ENCODE assay signal across 9 cellular contexts in the genomic region with DNA sequence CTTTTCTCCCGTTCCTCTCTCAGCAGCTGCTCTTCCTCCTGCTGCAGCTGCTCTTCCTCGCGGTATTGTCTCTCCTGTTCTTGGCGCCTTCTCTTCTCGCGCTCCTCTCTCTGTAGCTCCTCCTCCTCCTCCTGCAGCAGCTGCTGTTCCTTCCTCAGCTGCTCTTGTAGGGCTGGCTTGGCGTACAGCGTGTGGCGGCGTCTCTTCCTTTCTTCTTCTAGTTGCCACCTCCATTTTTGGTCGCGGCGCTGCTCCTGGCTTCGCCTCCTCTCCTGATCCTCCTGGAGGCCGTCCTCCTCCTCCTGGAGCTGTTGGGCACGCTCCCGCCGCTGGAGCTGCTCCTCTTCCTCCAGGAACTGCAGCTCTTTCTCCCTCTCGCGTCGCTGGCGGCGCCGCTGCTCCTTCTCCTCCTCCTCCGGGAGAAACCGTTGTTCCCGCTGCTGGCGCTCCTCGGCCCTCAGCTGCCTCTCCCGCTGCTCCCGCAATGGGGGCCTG. TPM values are rescaled to one million over a fixed set of nuclear protein-coding genes. Genes with fewer than 3 reads are reported as not detected.
DNase-seq lines count a peak whose midpoint lies in the region; ATAC-seq lines count a peak whose summit lies in the region.
"Had no signal": no experiment of that assay in that cellular context is flagged by ENCODE, and none has a peak within 500 bp of the region (broad histone marks: within the 10 kb centered on the region; RNA-seq: fewer than 3 reads in every experiment).

No MANE protein-coding gene starts in this region.

- peaks cover under 1% of the 10 kb centered on the region for H3K27me3 Mint-ChIP-seq in activated naive CD8-positive, alpha-beta T cell treated with anti-CD3 and anti-CD28 coated beads for 36 hours

- DNase-seq in NCI-H2171 treated with DMSO at 0.1 percent for 48 hours (lab: John Stamatoyannopoulos, UW) (peak; percentile 76), iris pigment epithelial cell (ENCODE audit: low read depth) (peak; percentile 45), Karpas-422 (no peak), cerebellum (ENCODE audit: low spot score) (no peak)
- DNase-seq in activated naive CD8-positive, alpha-beta T cell treated with anti-CD3 and anti-CD28 coated beads for 36 hours, result peak; percentile 32
- peak in 1 of 2 donors; percentile 55 for DNase-seq in stimulated activated effector memory CD8-positive, alpha-beta T cell treated with anti-CD3 and anti-CD28 coated beads, Interleukin-12 subunit alpha, Interleukin-12 subunit beta, amount 100 ng/mL, for 72 hours (ENCODE audit: low spot score in 2 of 2)
- DNase-seq in NK-92 treated with Interleukin-12 subunit alpha and Interleukin-12 subunit beta, amount 100 ng/mL, for 24 hours (lab: John Stamatoyannopoulos, UW), result no peak

- no peak overlapping the region for H3K27ac Mint-ChIP-seq in activated naive CD8-positive, alpha-beta T cell treated with anti-CD3 and anti-CD28 coated beads for 36 hours
- H3K27ac Mint-ChIP-seq in stimulated activated effector memory CD8-positive, alpha-beta T cell treated with anti-CD3 and anti-CD28 coated beads, Interleukin-12 subunit alpha, Interleukin-12 subunit beta, amount 100 ng/mL, for 72 hours, result no peak overlapping the region
- H3K27ac Mint-ChIP-seq: T-helper 1 cell treated with Interleukin-12 subunit alpha and Interleukin-12 subunit beta and Interleukin-4 antibody, amounts not matched to agents 30 μg/mL and 1 μg/mL, for 36 hours had no signal

- peaks cover 4% of the 10 kb centered on the region for H3K36me3 Mint-ChIP-seq in activated naive CD8-positive, alpha-beta T cell treated with anti-CD3 and anti-CD28 coated beads for 36 hours
- no peaks in the 10 kb centered on the region for H3K36me3 Mint-ChIP-seq in stimulated activated effector memory CD8-positive, alpha-beta T cell treated with anti-CD3 and anti-CD28 coated beads, Interleukin-12 subunit alpha, Interleukin-12 subunit beta, amount 100 ng/mL, for 72 hours

- no peak overlapping the region for H3K4me3 ChIP-seq in Karpas-422 (ENCODE audit: low read length)

- H3K4me1 Mint-ChIP-seq in activated naive CD8-positive, alpha-beta T cell treated with anti-CD3 and anti-CD28 coated beads for 36 hours, result peaks cover 6% of the 10 kb centered on the region
- H3K4me1 Mint-ChIP-seq in stimulated activated effector memory CD8-positive, alpha-beta T cell treated with anti-CD3 and anti-CD28 coated beads, Interleukin-12 subunit alpha, Interleukin-12 subunit beta, amount 100 ng/mL, for 72 hours, result no peaks in the 10 kb centered on the region

- no peak overlapping the region for H2AFZ ChIP-seq in Karpas-422 (ENCODE audit: low read length)

- no peak overlapping the region for H3K27ac ChIP-seq in Karpas-422 (ENCODE audit: low read length)

- H3K79me2 ChIP-seq in Karpas-422 (ENCODE audit: low read length), result no peaks in the 10 kb centered on the region

- no peaks in the 10 kb centered on the region for H3K36me3 ChIP-seq in ES-I3 (ENCODE audit: insufficient read depth, low read length)
- H3K36me3 ChIP-seq in Karpas-422 (ENCODE audit: insufficient read depth, low read length), result no peaks in the 10 kb centered on the region

- H3K4me1 ChIP-seq in ES-I3 (ENCODE audit: insufficient read depth, low read length) (no peaks in the 10 kb centered on the region), Karpas-422 (ENCODE audit: low read length) (peaks cover 20% of the 10 kb centered on the region)

- peaks cover 3% of the 10 kb centered on the region for H3K9me3 Mint-ChIP-seq in activated naive CD8-positive, alpha-beta T cell treated with anti-CD3 and anti-CD28 coated beads for 36 hours
- no peaks in the 10 kb centered on the region for H3K9me3 Mint-ChIP-seq in stimulated activated effector memory CD8-positive, alpha-beta T cell treated with anti-CD3 and anti-CD28 coated beads, Interleukin-12 subunit alpha, Interleukin-12 subunit beta, amount 100 ng/mL, for 72 hours

- H3K9me3 ChIP-seq in ES-I3 (ENCODE audit: control insufficient read depth, insufficient read depth, low read length) (no peaks in the 10 kb centered on the region), Karpas-422 (ENCODE audit: low read length) (no peaks in the 10 kb centered on the region)

- H4K20me1 ChIP-seq in Karpas-422 (ENCODE audit: insufficient read depth, low read depth, low read length), result no peaks in the 10 kb centered on the region

- no peak overlapping the region for H3K4me2 ChIP-seq in Karpas-422 (ENCODE audit: low read depth, low read length, poor library complexity, severe bottlenecking)

- no peaks in the 10 kb centered on the region for H3K27me3 ChIP-seq in Karpas-422 (ENCODE audit: low read length)

- no peak overlapping the region for H3K4me3 Mint-ChIP-seq in activated naive CD8-positive, alpha-beta T cell treated with anti-CD3 and anti-CD28 coated beads for 36 hours
- H3K4me3 Mint-ChIP-seq in stimulated activated effector memory CD8-positive, alpha-beta T cell treated with anti-CD3 and anti-CD28 coated beads, Interleukin-12 subunit alpha, Interleukin-12 subunit beta, amount 100 ng/mL, for 72 hours, result no peak overlapping the region
- H3K4me3 Mint-ChIP-seq: T-helper 1 cell treated with Interleukin-12 subunit alpha and Interleukin-12 subunit beta and Interleukin-4 antibody, amounts not matched to agents 30 μg/mL and 1 μg/mL, for 36 hours had no signal

- H3K9ac ChIP-seq in ES-I3 (ENCODE audit: low read depth, low read length), result peak overlapping the region; percentile 17
- H3K9ac ChIP-seq in Karpas-422 (ENCODE audit: low read length), result no peak overlapping the region

- ATAC-seq in stimulated activated effector memory CD8-positive, alpha-beta T cell treated with anti-CD3 and anti-CD28 coated beads, Interleukin-12 subunit alpha, Interleukin-12 subunit beta, amount 100 ng/mL, for 72 hours, result peak; percentile 77

- no peaks in the 10 kb centered on the region for H3K9me2 ChIP-seq in Karpas-422 (replicated peaks; ENCODE audit: insufficient read depth, low read length)

RNA-seq across cellular contexts. Expression of a gene that starts 4.8 kb away (rescaled TPM):
- under 1 TPM; 0.12 to 0.22 TPM for total RNA-seq in activated naive CD8-positive, alpha-beta T cell treated with anti-CD3 and anti-CD28 coated beads for 36 hours
- total RNA-seq in Karpas-422 (2014; rRNA removed; shearing (Covaris generic); ENCODE audit: low replicate concordance), result not detected in 2 replicates
- 0.27 TPM for total RNA-seq in cerebellum

RNA-seq across cellular contexts. Expression of a gene that starts 21.5 kb away (rescaled TPM):
- not detected for total RNA-seq in activated naive CD8-positive, alpha-beta T cell treated with anti-CD3 and anti-CD28 coated beads for 36 hours
- total RNA-seq in Karpas-422 (2014; rRNA removed; shearing (Covaris generic); ENCODE audit: low replicate concordance), result not detected in 2 replicates
- total RNA-seq in cerebellum, result not detected

RNA-seq across cellular contexts. Expression of a gene that starts 48.6 kb away (rescaled TPM):
- total RNA-seq in activated naive CD8-positive, alpha-beta T cell treated with anti-CD3 and anti-CD28 coated beads for 36 hours, result not detected
- not detected in 2 replicates for total RNA-seq in Karpas-422 (2014; rRNA removed; shearing (Covaris generic); ENCODE audit: low replicate concordance)
- not detected for total RNA-seq in cerebellum

Comparison
In these comparisons a context has a peak if more than half of its experiments do, and no peak if none do; other contexts are left out.
1. DNase-seq: peak in NCI-H2171 treated with DMSO at 0.1 percent for 48 hours (single experiment), activated naive CD8-positive, alpha-beta T cell treated with anti-CD3 and anti-CD28 coated beads for 36 hours (single experiment) and iris pigment epithelial cell (single experiment); none in NK-92 treated with Interleukin-12 subunit alpha and Interleukin-12 subunit beta, amount 100 ng/mL, for 24 hours (single experiment), Karpas-422 (single experiment) and cerebellum (single experiment).